In genomic region chrX:2928127-2928582, GRCh38 we compare ENCODE assay signal across 8 cellular contexts. TPM values are rescaled to one million over a fixed set of nuclear protein-coding genes. Genes with fewer than 3 reads are reported as not detected.
DNase-seq lines count a peak whose midpoint lies in the region; ATAC-seq, FAIRE-seq and TF ChIP-seq lines count a peak whose summit lies in the region.

No MANE protein-coding gene starts in this region.

- CTCF ChIA-PET in OCI-LY7 (lab: Charles Lee; ENCODE audit: unreplicated experiment): no interaction called here

- no peak for FAIRE-seq in GM12891 (lab: Jason Lieb, UNC)

- H3K27me3 Mint-ChIP-seq in activated naive CD8-positive, alpha-beta T cell treated with anti-CD3 and anti-CD28 coated beads for 36 hours: peaks cover 4% of the 10 kb centered on the region

- H3K9me3 ChIP-seq in right cardiac atrium (ENCODE audit: control insufficient read depth, low read length): no peaks in the 10 kb centered on the region
- H3K9me3 ChIP-seq in OCI-LY7 (ENCODE audit: low read length): no peaks in the 10 kb centered on the region

- peaks cover 4% of the 10 kb centered on the region for H3K9me3 Mint-ChIP-seq in activated naive CD8-positive, alpha-beta T cell treated with anti-CD3 and anti-CD28 coated beads for 36 hours

- no peaks in the 10 kb centered on the region for H3K36me3 ChIP-seq in OCI-LY7 (ENCODE audit: insufficient read depth, low read length)

- TF ChIP-seq POLR2A in GM12891 (IDR thresholded peaks at IDR 0.05; ENCODE audit: low read depth, low read length): no peak

- 3% methylated on average over 29 of the region's 32 CpGs for WGBS in right cardiac atrium

- H3K4me3 Mint-ChIP-seq in activated naive CD8-positive, alpha-beta T cell treated with anti-CD3 and anti-CD28 coated beads for 36 hours: peak overlapping the region; percentile 52

- no peaks in the 10 kb centered on the region for H3K27me3 ChIP-seq in right cardiac atrium (ENCODE audit: control insufficient read depth, insufficient read depth)

- peak; percentile 61 to 62 for ATAC-seq in right cardiac atrium
- ATAC-seq in HG03280 (IDR thresholded peaks at IDR 0.05; ENCODE audit: unreplicated experiment): no peak
- no peak for ATAC-seq in GM21360 (IDR thresholded peaks at IDR 0.05; ENCODE audit: unreplicated experiment)

- H3K27ac ChIP-seq in right cardiac atrium (ENCODE audit: low read length): peak overlapping the region; percentile 83
- no peak overlapping the region for H3K27ac ChIP-seq in OCI-LY7 (ENCODE audit: low read depth, low read length, poor library complexity, severe bottlenecking)

- no peak for TF ChIP-seq CTCF in OCI-LY7 (conservative IDR thresholded peaks at IDR 0.05; ENCODE audit: low read length)

- no peak overlapping the region for H3K4me2 ChIP-seq in OCI-LY7 (ENCODE audit: low read length)

- H3K4me3 ChIP-seq in right cardiac atrium (ENCODE audit: low read length) (peak overlapping the region; percentile 70), OCI-LY7 (ENCODE audit: low read depth, low read length, poor library complexity, severe bottlenecking) (no peak overlapping the region)

- peaks cover 2% of the 10 kb centered on the region for H3K36me3 Mint-ChIP-seq in activated naive CD8-positive, alpha-beta T cell treated with anti-CD3 and anti-CD28 coated beads for 36 hours

- H3K9me2 ChIP-seq in OCI-LY7 (ENCODE audit: insufficient read depth, low read length): no peaks in the 10 kb centered on the region

- intact Hi-C loops in right cardiac atrium (cut with DNase I): no loop called here
- intact Hi-C loops in OCI-LY7 (cut with micrococcal nuclease; ENCODE audit: unreplicated experiment): no loop called here

- DNase-seq in GM12891 (ENCODE audit: insufficient read length, low spot score) (peak; percentile 8), right cardiac atrium (peak; percentile 72 to 88 (median 83)), pulmonary artery endothelial cell (ENCODE audit: low read depth, low spot score) (peak; percentile 39), OCI-LY7 (ENCODE audit: low spot score) (no peak), NCI-H446 (lab: John Stamatoyannopoulos, UW) (no peak)
- DNase-seq in activated naive CD8-positive, alpha-beta T cell treated with anti-CD3 and anti-CD28 coated beads for 36 hours: no peak

- H3K27ac Mint-ChIP-seq in activated naive CD8-positive, alpha-beta T cell treated with anti-CD3 and anti-CD28 coated beads for 36 hours: no peak overlapping the region

- no TSS peak for BruUV-seq in OCI-LY7 (replicated peaks; lab: Mats Ljungman, UMichigan)

- POLR2A ChIA-PET in OCI-LY7 (lab: Charles Lee): interaction anchor here (0.6 kb wide), 1 partner anchor 514 kb away, joined by 3 read pairs; no protein-coding TSS in a partner anchor

- H2AFZ ChIP-seq in OCI-LY7 (ENCODE audit: low read length): no peak overlapping the region

- no peaks in the 10 kb centered on the region for H3K4me1 ChIP-seq in right cardiac atrium (ENCODE audit: control insufficient read depth, insufficient read depth, low read length)
- no peaks in the 10 kb centered on the region for H3K4me1 ChIP-seq in OCI-LY7 (ENCODE audit: insufficient read depth, low read length, poor library complexity, severe bottlenecking)

- H3K79me2 ChIP-seq in OCI-LY7 (ENCODE audit: insufficient read depth, low read depth, low read length): no peaks in the 10 kb centered on the region

- no peaks in the 10 kb centered on the region for H3K4me1 Mint-ChIP-seq in activated naive CD8-positive, alpha-beta T cell treated with anti-CD3 and anti-CD28 coated beads for 36 hours

- no peaks in the 10 kb centered on the region for H4K20me1 ChIP-seq in OCI-LY7 (ENCODE audit: insufficient read depth, low read length)

TF ChIP-seq in GM12891, 5 proteins besides CTCF, POLR2A, EP300 and RAD21:
- TF ChIP-seq POLR2AphosphoS5 (IDR thresholded peaks at IDR 0.05; ENCODE audit: low read depth, low read length) (no peak), TAF1 (IDR thresholded peaks at IDR 0.05; ENCODE audit: low read depth, low read length) (no peak), POU2F2 (IDR thresholded peaks at IDR 0.05; ENCODE audit: low read depth, low read length) (no peak), SPI1 (IDR thresholded peaks at IDR 0.05; ENCODE audit: low read depth, low read length) (no peak), PAX5 (IDR thresholded peaks at IDR 0.05; ENCODE audit: insufficient read depth, low read length, severe bottlenecking) (no peak)

RNA-seq across cellular contexts. Expression of gene ARSD, which starts 1.0 kb away (rescaled TPM):
- 0.23 TPM for polyA plus RNA-seq in GM12891 (2012; ENCODE audit: low read depth, missing spikeins)
- 1 to 10 TPM; 1.5 TPM for total RNA-seq in activated naive CD8-positive, alpha-beta T cell treated with anti-CD3 and anti-CD28 coated beads for 36 hours
- 10 to 100 TPM in 1 of 4 donors, 1 to 10 TPM in 3; 6.6 to 12.6 (median 7.6) TPM for total RNA-seq in right cardiac atrium
- 3.6 TPM for polyA plus RNA-seq in right cardiac atrium
- 18.3 and 19.1 TPM in 2 replicates for total RNA-seq in pulmonary artery endothelial cell
- total RNA-seq in OCI-LY7 (2014; rRNA removed; shearing (Covaris generic)): not detected in 2 replicates
- total RNA-seq in OCI-LY7 (2022): not detected in 2 replicates

Comparison
In these comparisons a context has a peak if more than half of its experiments do, and no peak if none do; other contexts are left out.
1. DNase-seq: peak in GM12891 (single experiment), right cardiac atrium (3 of 3) and pulmonary artery endothelial cell (single experiment); none in activated naive CD8-positive, alpha-beta T cell treated with anti-CD3 and anti-CD28 coated beads for 36 hours (single experiment), OCI-LY7 (single experiment) and NCI-H446 (0 of 2).
2. ATAC-seq: peak in right cardiac atrium (2 of 2); none in HG03280 (single experiment) and GM21360 (single experiment).